In genomic region chr7:72025381-72025960, GRCh38 we compare ENCODE assay signal across 19 cellular contexts.
DNase-seq lines count a peak whose midpoint lies in the region; ATAC-seq and TF ChIP-seq lines count a peak whose summit lies in the region.
"Had no signal": no experiment of that assay in that cellular context is flagged by ENCODE, and none has a peak within 500 bp of the region (broad histone marks: within the 10 kb centered on the region; RNA-seq: fewer than 3 reads in every experiment).

No MANE protein-coding gene starts in this region.

- H3K4me3 ChIP-seq in heart right ventricle (no peak overlapping the region), trophoblast cell (ENCODE audit: low read depth, low read length) (no peak overlapping the region), MM.1S (ENCODE audit: low read length) (no peak overlapping the region)
- H3K4me3 ChIP-seq: GM23248, K562 had no signal

- H2BK120ac ChIP-seq in trophoblast cell (ENCODE audit: insufficient read depth, low read length, poor library complexity): no peak overlapping the region

- peaks cover 0 to 7% (median 0%) of the 10 kb centered on the region in 11 donors for H3K9me3 ChIP-seq in heart right ventricle
- H3K9me3 ChIP-seq in trophoblast cell (ENCODE audit: insufficient read depth, low read depth, low read length): peaks cover 3% of the 10 kb centered on the region
- no peaks in the 10 kb centered on the region for H3K9me3 ChIP-seq in MM.1S (replicated peaks; ENCODE audit: insufficient read depth, low read length)
- H3K9me3 ChIP-seq: BE2C had no signal

- no peaks in the 10 kb centered on the region for H3K36me3 ChIP-seq in heart right ventricle
- no peaks in the 10 kb centered on the region for H3K36me3 ChIP-seq in trophoblast cell (ENCODE audit: control insufficient read depth in 1 of 2, insufficient read depth in 2 of 2, low read length in 2 of 2)
- no peaks in the 10 kb centered on the region for H3K36me3 ChIP-seq in MM.1S (replicated peaks; ENCODE audit: insufficient read depth, low read length)
- H3K36me3 ChIP-seq: BE2C had no signal

- TF ChIP-seq CTCF in heart right ventricle (IDR thresholded peaks at IDR 0.05) (no peak), MM.1S (IDR thresholded peaks at IDR 0.05; ENCODE audit: low read length) (no peak)

- DNase-seq in cardiac septum (ENCODE audit: low spot score): peak; percentile 12
- DNase-seq in heart right ventricle: no peak
- DNase-seq in NCI-H524 treated with DMSO at 0.1 percent for 48 hours (lab: John Stamatoyannopoulos, UW): peak; percentile 59
- peak; percentile 64 for DNase-seq in cerebellar cortex (ENCODE audit: low spot score)
- no peak for DNase-seq in trophoblast cell
- DNase-seq in MM.1S: no peak
- DNase-seq in AG08396 (ENCODE audit: low spot score): no peak
- DNase-seq: BE2C; CD4-positive, CD25-positive, alpha-beta regulatory T cell; CD8-positive, alpha-beta memory T cell; COR-L47; DMS153; DMS79; GF-D8; GM23248; HCEC 1CT; IMR-90 had no signal

- no peaks in the 10 kb centered on the region for H3K79me2 ChIP-seq in trophoblast cell (ENCODE audit: control insufficient read depth, insufficient read depth, low read length, poor library complexity)
- H3K79me2 ChIP-seq in MM.1S (ENCODE audit: low read length): no peaks in the 10 kb centered on the region

- ATAC-seq in heart right ventricle (no peak), GM19351 (IDR thresholded peaks at IDR 0.05; ENCODE audit: unreplicated experiment) (no peak)
- ATAC-seq: K562 had no signal

- no peaks in the 10 kb centered on the region for H3F3A ChIP-seq in MM.1S (ENCODE audit: insufficient read depth, low read length)

- no peak overlapping the region for H2AK5ac ChIP-seq in trophoblast cell (ENCODE audit: low read length)

- H4K12ac ChIP-seq in trophoblast cell (ENCODE audit: low read depth, low read length): no peak overlapping the region

- H3K79me1 ChIP-seq in trophoblast cell (ENCODE audit: low read length): no peaks in the 10 kb centered on the region

- H4K20me1 ChIP-seq in MM.1S (ENCODE audit: insufficient read depth, low read length): no peaks in the 10 kb centered on the region

- H2BK5ac ChIP-seq in trophoblast cell (ENCODE audit: low read depth, low read length, poor library complexity): no peak overlapping the region

- no peak overlapping the region for H4K8ac ChIP-seq in trophoblast cell (ENCODE audit: low read depth, low read length)

- WGBS in heart right ventricle, 2 donors: 73 to 86% methylated on average over 3 of the region's 3 CpGs
- WGBS in trophoblast cell (ENCODE audit: extremely low coverage, insufficient coverage, insufficient read length): no CpG with 5 or more reads among the region's 3 CpGs

- H3K4me2 ChIP-seq in trophoblast cell (ENCODE audit: low read length) (no peak overlapping the region), MM.1S (ENCODE audit: low read depth, low read length) (no peak overlapping the region)

- H3K18ac ChIP-seq in trophoblast cell (ENCODE audit: low read length): no peak overlapping the region

- H3K9ac ChIP-seq in trophoblast cell (ENCODE audit: low read length): peak overlapping the region; percentile 66
- no peak overlapping the region for H3K9ac ChIP-seq in MM.1S (ENCODE audit: low read length)
- H3K9ac ChIP-seq: GM23248 had no signal

- H3K4me1 ChIP-seq in heart right ventricle: no peaks in the 10 kb centered on the region
- H3K4me1 ChIP-seq in trophoblast cell (ENCODE audit: control insufficient read depth in 1 of 2, insufficient read depth in 2 of 2, low read length in 2 of 2): no peaks in the 10 kb centered on the region
- no peaks in the 10 kb centered on the region for H3K4me1 ChIP-seq in MM.1S (ENCODE audit: low read length)
- H3K4me1 ChIP-seq: BE2C had no signal

- no peak overlapping the region for H3K14ac ChIP-seq in trophoblast cell (ENCODE audit: low read length)

- H3K9me2 ChIP-seq in MM.1S (replicated peaks; ENCODE audit: insufficient read depth, low read length): no peaks in the 10 kb centered on the region

- intact Hi-C loops in cardiac septum (cut with DNase I): no loop called here
- intact Hi-C loops in heart right ventricle (cut with DNase I): loop anchor here in 1 of 10 donors (10.0 kb wide), 1 partner anchor 1061 kb away; no protein-coding TSS in a partner anchor

- no peak overlapping the region for H3K27ac ChIP-seq in heart right ventricle
- no peak overlapping the region for H3K27ac ChIP-seq in trophoblast cell (ENCODE audit: low read depth, low read length)
- H3K27ac ChIP-seq in MM.1S (ENCODE audit: low read length): no peak overlapping the region
- H3K27ac ChIP-seq: GM23248 had no signal

- no peak overlapping the region for H3K23ac ChIP-seq in trophoblast cell (ENCODE audit: low read length)

- H4K91ac ChIP-seq in trophoblast cell (ENCODE audit: low read depth, low read length): no peak overlapping the region

- no peak overlapping the region for H2BK12ac ChIP-seq in trophoblast cell (ENCODE audit: low read length)

- no peak overlapping the region for H3K4ac ChIP-seq in trophoblast cell (ENCODE audit: low read depth, low read length)

- no peaks in the 10 kb centered on the region for H3K27me3 ChIP-seq in heart right ventricle
- no peaks in the 10 kb centered on the region for H3K27me3 ChIP-seq in trophoblast cell (ENCODE audit: insufficient read depth, low read length)
- H3K27me3 ChIP-seq in MM.1S (replicated peaks; ENCODE audit: insufficient read depth, low read length): no peaks in the 10 kb centered on the region
- H3K27me3 ChIP-seq: BE2C had no signal

- no peak overlapping the region for H2AFZ ChIP-seq in trophoblast cell (ENCODE audit: insufficient read depth, low read length, poor library complexity)
- no peak overlapping the region for H2AFZ ChIP-seq in MM.1S (ENCODE audit: low read length)
- H2AFZ ChIP-seq: GM23248 had no signal

Comparison
In these comparisons a context has a peak if more than half of its experiments do, and no peak if none do; other contexts are left out.
1. DNase-seq: peak in cardiac septum (single experiment), NCI-H524 treated with DMSO at 0.1 percent for 48 hours (single experiment) and cerebellar cortex (single experiment); none in heart right ventricle (0 of 2), trophoblast cell (0 of 2), MM.1S (single experiment) and AG08396 (single experiment).